Comparison of ENCODE assay signal across 9 cellular contexts in genomic region chr6:10478187-10479040, GRCh38. TPM values are rescaled to one million over a fixed set of nuclear protein-coding genes. Genes with fewer than 3 reads are reported as not detected.
DNase-seq lines count a peak whose midpoint lies in the region; ATAC-seq, FAIRE-seq and TF ChIP-seq lines count a peak whose summit lies in the region.
"Had no signal": no experiment of that assay in that cellular context is flagged by ENCODE, and none has a peak within 500 bp of the region (broad histone marks: within the 10 kb centered on the region; RNA-seq: fewer than 3 reads in every experiment).

No MANE protein-coding gene starts in this region.

- H3K4me3 ChIP-seq in Panc1 (ENCODE audit: low read depth in 2 of 2, low read length in 2 of 2) (no peak overlapping the region), epithelial cell of esophagus (ENCODE audit: low read length) (no peak overlapping the region), pancreas (no peak overlapping the region)

- H3K4me1 Mint-ChIP-seq in stimulated activated naive CD8-positive, alpha-beta T cell treated with anti-CD3 and anti-CD28 coated beads, Interleukin-15, amount 100 ng/mL, for 72 hours = no peaks in the 10 kb centered on the region

- TF ChIP-seq CTCF in Panc1 (IDR thresholded peaks at IDR 0.05) (peak; percentile 81), epithelial cell of esophagus (IDR thresholded peaks at IDR 0.05; ENCODE audit: insufficient read depth, low read depth, low read length, missing control alignments) (peak; percentile 57), pancreas (IDR thresholded peaks at IDR 0.05) (peak; percentile 25 to 59 (median 41))

- in situ Hi-C loops in Panc1 (cut with HindIII; ENCODE audit: low pct_unique_long_range_greater_than_20kb, low sequenced_read_pairs) = no loop called here

- no peaks in the 10 kb centered on the region for H3K9me3 Mint-ChIP-seq in stimulated activated naive CD8-positive, alpha-beta T cell treated with anti-CD3 and anti-CD28 coated beads, Interleukin-15, amount 100 ng/mL, for 72 hours

- peaks cover 46% of the 10 kb centered on the region for H3K27me3 Mint-ChIP-seq in stimulated activated naive CD8-positive, alpha-beta T cell treated with anti-CD3 and anti-CD28 coated beads, Interleukin-15, amount 100 ng/mL, for 72 hours

- no peaks in the 10 kb centered on the region for H3K4me1 ChIP-seq in Panc1 (ENCODE audit: control insufficient read depth, insufficient read depth, low read length)
- H3K4me1 ChIP-seq in pancreas = no peaks in the 10 kb centered on the region

- H3K27ac ChIP-seq in Panc1 (ENCODE audit: low read length) = no peak overlapping the region
- H3K27ac ChIP-seq in pancreas = no peak overlapping the region

- FAIRE-seq in pancreas (lab: Jason Lieb, UNC) = no peak
- FAIRE-seq: frontal cortex had no signal

- ATAC-seq in stimulated activated naive CD8-positive, alpha-beta T cell treated with anti-CD3 and anti-CD28 coated beads, Interleukin-15, amount 100 ng/mL, for 72 hours = peak; percentile 36
- no peak for ATAC-seq in stimulated activated naive CD8-positive, alpha-beta T cell treated with anti-CD3 and anti-CD28 coated beads, Interleukin-15, Interleukin-2, amounts not matched to agents 100 U/mL and 50 U/mL, for 24 hours
- peak; percentile 76 for ATAC-seq in HG03469 (IDR thresholded peaks at IDR 0.05; ENCODE audit: unreplicated experiment)
- ATAC-seq in Panc1 = peak; percentile 80
- ATAC-seq in pancreas = peak in 3 of 4 donors; percentile 57 to 73 (median 71)
- no peak for ATAC-seq in GM21423 (IDR thresholded peaks at IDR 0.05; ENCODE audit: unreplicated experiment)

- 46 to 50% methylated on average over 10 of the region's 10 CpGs for WGBS in pancreas, 2 donors

- no peak overlapping the region for H3K4me3 Mint-ChIP-seq in stimulated activated naive CD8-positive, alpha-beta T cell treated with anti-CD3 and anti-CD28 coated beads, Interleukin-15, amount 100 ng/mL, for 72 hours

- CTCF ChIA-PET in Panc1 (lab: Charles Lee) = interaction anchor here (0.6 to 1.8 kb wide), 14 partner anchors 8 to 1097 kb away, joined by 3 to 9 read pairs (median 3); partner anchors contain the start of gene SYCP2L

- H3K27me3 ChIP-seq in Panc1 (ENCODE audit: control insufficient read depth, insufficient read depth, low read length) = no peaks in the 10 kb centered on the region
- no peaks in the 10 kb centered on the region for H3K27me3 ChIP-seq in pancreas

- H3K36me3 ChIP-seq in Panc1 (ENCODE audit: control insufficient read depth, insufficient read depth, low read length) (no peaks in the 10 kb centered on the region), pancreas (no peaks in the 10 kb centered on the region)

- POLR2A ChIA-PET in Panc1 (lab: Charles Lee) = interaction anchor here (0.6 kb wide), 1 partner anchor 45 kb away, joined by 12 read pairs; no protein-coding TSS in a partner anchor

- no TSS peak for BruUV-seq in Panc1 (replicated peaks; lab: Mats Ljungman, UMichigan)

- intact Hi-C loops in Panc1 (cut with micrococcal nuclease; ENCODE audit: unreplicated experiment) = loop anchor here (5.0 kb wide), 1 partner anchor 324 kb away; no protein-coding TSS in a partner anchor
- intact Hi-C loops in pancreas (cut with DNase I) = loop anchor here in 1 of 3 donors (5.0 kb wide), 1 partner anchor 324 kb away; no protein-coding TSS in a partner anchor

- DNase-seq in stimulated activated naive CD8-positive, alpha-beta T cell treated with anti-CD3 and anti-CD28 coated beads, Interleukin-15, amount 100 ng/mL, for 72 hours = peak in 1 of 2 donors; percentile 9
- DNase-seq in stimulated activated naive CD8-positive, alpha-beta T cell treated with anti-CD3 and anti-CD28 coated beads, Interleukin-15, Interleukin-2, amounts not matched to agents 100 U/mL and 50 U/mL, for 24 hours = no peak
- DNase-seq in Panc1 (ENCODE audit: low read depth, low spot score) = peak; percentile 52
- peak; percentile 60 for DNase-seq in epithelial cell of esophagus (ENCODE audit: low read depth)
- DNase-seq in pancreas = no peak
- no peak for DNase-seq in activated gamma-delta T cell treated with Interleukin-2 at 50 U/mL for 16 hours

- H3K9me3 ChIP-seq in Panc1 (ENCODE audit: control insufficient read depth, insufficient read depth, low read depth, low read length) (no peaks in the 10 kb centered on the region), pancreas (no peaks in the 10 kb centered on the region)

- no peak overlapping the region for H3K27ac Mint-ChIP-seq in stimulated activated naive CD8-positive, alpha-beta T cell treated with anti-CD3 and anti-CD28 coated beads, Interleukin-15, amount 100 ng/mL, for 72 hours

RNA-seq across cellular contexts. Expression of gene GCNT2, which starts 42.7 kb away (rescaled TPM):
- total RNA-seq in Panc1 (2021; ENCODE audit: unreplicated experiment) = 42.8 TPM
- polyA plus RNA-seq in Panc1 (2012; ENCODE audit: insufficient read length) = 18.8 TPM
- 1 to 10 TPM; 1.5 to 8.3 (median 2.8) TPM for total RNA-seq in pancreas
- 1 to 10 TPM in 1 of 2 donors, under 1 TPM in 1; 0.91 to 1.5 TPM for polyA plus RNA-seq in pancreas

Comparison
In these comparisons a context has a peak if more than half of its experiments do, and no peak if none do; other contexts are left out.
1. ATAC-seq: peak in stimulated activated naive CD8-positive, alpha-beta T cell treated with anti-CD3 and anti-CD28 coated beads, Interleukin-15, amount 100 ng/mL, for 72 hours (single experiment), HG03469 (single experiment), Panc1 (single experiment) and pancreas (3 of 4); none in stimulated activated naive CD8-positive, alpha-beta T cell treated with anti-CD3 and anti-CD28 coated beads, Interleukin-15, Interleukin-2, amounts not matched to agents 100 U/mL and 50 U/mL, for 24 hours (single experiment) and GM21423 (single experiment).
2. DNase-seq: peak in Panc1 (single experiment) and epithelial cell of esophagus (single experiment); none in stimulated activated naive CD8-positive, alpha-beta T cell treated with anti-CD3 and anti-CD28 coated beads, Interleukin-15, Interleukin-2, amounts not matched to agents 100 U/mL and 50 U/mL, for 24 hours (single experiment), pancreas (0 of 6) and activated gamma-delta T cell treated with Interleukin-2 at 50 U/mL for 16 hours (single experiment).
3. Peak in every context shown above with its lines, with median percentiles within 50 percentile points of each other: CTCF ChIP-seq.